ENCODE assay signal across 13 cellular contexts in genomic region chr6:88220493-88220892, GRCh38. TPM values are rescaled to one million over a fixed set of nuclear protein-coding genes. Genes with fewer than 3 reads are reported as not detected.
DNase-seq lines count a peak whose midpoint lies in the region; ATAC-seq and TF ChIP-seq lines count a peak whose summit lies in the region.
"Had no signal": no experiment of that assay in that cellular context is flagged by ENCODE, and none has a peak within 500 bp of the region (broad histone marks: within the 10 kb centered on the region; RNA-seq: fewer than 3 reads in every experiment).

No MANE protein-coding gene starts in this region.

- POLR2A ChIA-PET in HCT116 (lab: Charles Lee): no interaction called here

- H3K4me1 ChIP-seq in HCT116 (ENCODE audit: control insufficient read depth in 1 of 2, insufficient read depth in 2 of 2, low read length in 2 of 2) (no peaks in the 10 kb centered on the region), RWPE2 (ENCODE audit: insufficient read depth, poor library complexity, severe bottlenecking) (no peaks in the 10 kb centered on the region), sigmoid colon (no peaks in the 10 kb centered on the region)
- H3K4me1 ChIP-seq: SJSA1 had no signal

- CTCF ChIA-PET in HCT116 (lab: Charles Lee): no interaction called here

- no TSS peak for BruUV-seq in HCT116 (replicated peaks; lab: Mats Ljungman, UMichigan)

- H3K36me3 ChIP-seq in HCT116 (ENCODE audit: control insufficient read depth in 1 of 2, insufficient read depth in 2 of 2, low read length in 2 of 2) (no peaks in the 10 kb centered on the region), RWPE2 (ENCODE audit: low read depth) (no peaks in the 10 kb centered on the region), sigmoid colon (no peaks in the 10 kb centered on the region)
- H3K36me3 ChIP-seq: SJSA1 had no signal

- TF ChIP-seq RAD21 in HCT116 (IDR thresholded peaks at IDR 0.05; ENCODE audit: low read depth): no peak

- TF ChIP-seq POLR2A in HCT116 (IDR thresholded peaks at IDR 0.05; ENCODE audit: borderline replicate concordance, extremely low read depth, insufficient read depth, insufficient read length) (no peak), sigmoid colon (IDR thresholded peaks at IDR 0.05) (no peak)

- H2AFZ ChIP-seq in HCT116 (ENCODE audit: low read depth, low read length, poor library complexity, severe bottlenecking): no peak overlapping the region

- intact Hi-C loops in HCT116 (cut with micrococcal nuclease) (no loop called here), sigmoid colon (cut with DNase I) (no loop called here)

- no peak for TF ChIP-seq EP300 in sigmoid colon (IDR thresholded peaks at IDR 0.05)

- H3K9me2 ChIP-seq in HCT116 (ENCODE audit: insufficient read depth): no peaks in the 10 kb centered on the region

- ATAC-seq in HCT116 (no peak), RWPE2 (ENCODE audit: low read depth) (peak; percentile 40; the same call in 1 of the 3 replicates), HG03139 (IDR thresholded peaks at IDR 0.05; ENCODE audit: unreplicated experiment) (no peak), GM21390 (IDR thresholded peaks at IDR 0.05; ENCODE audit: unreplicated experiment) (no peak)

- no peak for TF ChIP-seq CTCF in HCT116 (IDR thresholded peaks at IDR 0.05 in 2 of 3, conservative IDR thresholded peaks at IDR 0.05 in 1 of 3; ENCODE audit: borderline replicate concordance in 1 of 3, insufficient read depth in 1 of 3, low read depth in 2 of 3, low read length in 2 of 3)
- no peak for TF ChIP-seq CTCF in RWPE2 (IDR thresholded peaks at IDR 0.05; ENCODE audit: poor library complexity, severe bottlenecking)
- TF ChIP-seq CTCF in fibroblast of the aortic adventitia (IDR thresholded peaks at IDR 0.05; ENCODE audit: insufficient read depth, low read length): no peak
- no peak for TF ChIP-seq CTCF in sigmoid colon (IDR thresholded peaks at IDR 0.05)

- H3K27ac ChIP-seq in HCT116 (ENCODE audit: low read depth, low read length): no peak overlapping the region
- no peak overlapping the region for H3K27ac ChIP-seq in RWPE2 (ENCODE audit: poor library complexity, severe bottlenecking)
- no peak overlapping the region for H3K27ac ChIP-seq in sigmoid colon
- H3K27ac ChIP-seq: SJSA1 had no signal

- H3K9me3 ChIP-seq in HCT116 (ENCODE audit: control insufficient read depth in 1 of 2, insufficient read depth in 1 of 2, low read depth in 1 of 2, low read length in 2 of 2): no peaks in the 10 kb centered on the region
- H3K9me3 ChIP-seq in RWPE2 (ENCODE audit: severe bottlenecking): no peaks in the 10 kb centered on the region
- H3K9me3 ChIP-seq in sigmoid colon: no peaks in the 10 kb centered on the region
- H3K9me3 ChIP-seq: SJSA1 had no signal

- DNase-seq in Daoy (ENCODE audit: low read depth): peak; percentile 2
- DNase-seq in HCT116 (ENCODE audit: low read depth, low spot score): no peak
- no peak for DNase-seq in RWPE2 (ENCODE audit: low spot score)
- DNase-seq in fibroblast of the aortic adventitia (ENCODE audit: low read depth): peak; percentile 4
- DNase-seq in cortex of kidney (lab: John Stamatoyannopoulos, UW): no peak
- no peak for DNase-seq in sigmoid colon
- DNase-seq: COR-L47, NCI-H1092 had no signal

- H3K4me2 ChIP-seq in HCT116 (ENCODE audit: low read length): no peak overlapping the region

- no peak overlapping the region for H3K9ac ChIP-seq in HCT116 (ENCODE audit: low read length)

- RAD21 ChIA-PET in HCT116 (lab: Charles Lee; ENCODE audit: low non-redundant PET in 1 of 2, low total read pairs in 2 of 2, uncharacterized antibody in 2 of 2, unreplicated experiment in 2 of 2): no interaction called here

- H4K20me1 ChIP-seq in HCT116 (ENCODE audit: insufficient read depth): no peaks in the 10 kb centered on the region

- no peaks in the 10 kb centered on the region for H3K79me2 ChIP-seq in HCT116 (ENCODE audit: insufficient read depth, low read length)

- H3K27me3 ChIP-seq in HCT116 (ENCODE audit: insufficient read depth, low read length) (no peaks in the 10 kb centered on the region), RWPE2 (ENCODE audit: insufficient read depth, poor library complexity, severe bottlenecking) (no peaks in the 10 kb centered on the region), sigmoid colon (no peaks in the 10 kb centered on the region)
- H3K27me3 ChIP-seq: SJSA1 had no signal

- no peak overlapping the region for H3K4me3 ChIP-seq in HCT116 (replicated peaks in 1 of 2; ENCODE audit: low read depth in 1 of 2, low read length in 2 of 2)
- H3K4me3 ChIP-seq in RWPE2 (ENCODE audit: severe bottlenecking): no peak overlapping the region
- H3K4me3 ChIP-seq in fibroblast of the aortic adventitia (ENCODE audit: low read depth, low read length): no peak overlapping the region
- no peak overlapping the region for H3K4me3 ChIP-seq in sigmoid colon
- H3K4me3 ChIP-seq: SJSA1 had no signal

- WGBS in sigmoid colon, 2 donors: 54 to 62% methylated on average over 2 of the region's 2 CpGs

TF ChIP-seq in HCT116, 20 proteins besides CTCF, POLR2A, EP300 and RAD21:
- TF ChIP-seq ZFX (IDR thresholded peaks at IDR 0.05): no peak
- TF ChIP-seq ATF3 (IDR thresholded peaks at IDR 0.05): no peak
- peak; percentile 85 for TF ChIP-seq REST (IDR thresholded peaks at IDR 0.05; ENCODE audit: low read depth)
- TF ChIP-seq ZNF274 (IDR thresholded peaks at IDR 0.05; ENCODE audit: low read depth, low read length): no peak
- no peak for TF ChIP-seq FOSL1 (IDR thresholded peaks at IDR 0.05; ENCODE audit: low read depth)

RNA-seq across cellular contexts. Expression of gene CNR1, which starts 54.3 kb away (rescaled TPM):
- total RNA-seq in Daoy (2014; rRNA removed; shearing (Covaris generic)): 0.45 and 1.0 TPM in 2 replicates
- total RNA-seq in HCT116 (2021; ENCODE audit: unreplicated experiment) (not detected), fibroblast of the aortic adventitia (ENCODE audit: low replicate concordance) (not detected in 2 replicates), sigmoid colon (10 to 100 TPM; 19.1 to 27.7 (median 24.6) TPM)
- polyA plus RNA-seq in HCT116 (2012): not detected in 2 replicates
- 1 to 10 TPM in 1 of 3 donors, under 1 TPM in 2; under 0.01 to 5.2 (median 0.46) TPM for polyA plus RNA-seq in sigmoid colon
- total RNA-seq: activated CD8-positive, alpha-beta memory T cell treated with anti-CD3 and anti-CD28 coated beads for 36 hours; pulmonary artery endothelial cell had no signal

Comparison
In these comparisons a context has a peak if more than half of its experiments do, and no peak if none do; other contexts are left out.
1. DNase-seq: peak in Daoy (single experiment) and fibroblast of the aortic adventitia (single experiment); none in HCT116 (single experiment), RWPE2 (single experiment), cortex of kidney (single experiment) and sigmoid colon (single experiment).